14 cellular contexts compared by ENCODE assay signal in the genomic region with DNA sequence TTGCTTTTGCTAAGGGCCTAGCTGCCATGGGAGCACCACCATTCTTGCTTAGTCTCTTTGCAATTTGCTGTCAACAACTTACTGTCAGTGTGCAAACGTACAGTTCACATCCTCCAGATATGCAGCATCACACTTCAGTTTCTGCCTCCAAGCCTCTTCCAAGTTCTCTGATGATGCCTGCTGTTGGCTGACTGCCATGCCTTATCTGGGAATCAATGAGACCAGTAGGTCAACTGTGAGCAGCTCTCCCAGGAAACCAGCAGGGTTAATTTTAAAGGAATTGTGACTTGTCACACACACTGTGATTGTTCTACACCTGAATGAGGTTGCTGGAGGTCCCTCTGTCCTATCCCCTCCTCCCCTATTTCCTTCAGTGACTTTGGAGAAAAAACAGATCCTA. TPM values are rescaled to one million over a fixed set of nuclear protein-coding genes. Genes with fewer than 3 reads are reported as not detected.
DNase-seq lines count a peak whose midpoint lies in the region; ATAC-seq and TF ChIP-seq lines count a peak whose summit lies in the region.
"Had no signal": no experiment of that assay in that cellular context is flagged by ENCODE, and none has a peak within 500 bp of the region (broad histone marks: within the 10 kb centered on the region; RNA-seq: fewer than 3 reads in every experiment).

No MANE protein-coding gene starts in this region.

- DNase-seq in T-helper 1 cell (no peak), SJCRH30 (peak; percentile 73 to 74), fibroblast of mammary gland (ENCODE audit: low read depth) (peak; percentile 60), COLO668 (lab: John Stamatoyannopoulos, UW; ENCODE audit: unreplicated experiment) (no peak), cardiac septum (ENCODE audit: low spot score) (no peak)
- no peak for DNase-seq in activated CD4-positive, alpha-beta memory T cell treated with anti-CD3 and anti-CD28 coated beads for 36 hours
- DNase-seq: activated effector memory CD4-positive, alpha-beta T cell treated with anti-CD3 and anti-CD28 coated beads, Interleukin-2, amount 50 U/mL, for 16 hours; naive thymus-derived CD4-positive, alpha-beta T cell; NCI-H1694 had no signal

- no peak overlapping the region for H3K27ac ChIP-seq in SJCRH30

- H3K4me1 ChIP-seq in SJCRH30 = peaks cover 27% of the 10 kb centered on the region

- H3K9me3 ChIP-seq in SJCRH30 (replicated peaks) = no peaks in the 10 kb centered on the region

- H3K4me3 ChIP-seq in SJCRH30 (no peak overlapping the region), fibroblast of mammary gland (ENCODE audit: control insufficient read depth, low read depth, low read length) (no peak overlapping the region)
- H3K4me3 ChIP-seq: smooth muscle cell had no signal

- CTCF ChIA-PET in activated CD4-positive, alpha-beta memory T cell treated with anti-CD3 and anti-CD28 coated beads for 36 hours (lab: Charles Lee) = interaction anchor here (0.5 kb wide), 1 partner anchor 233 kb away, joined by 3 read pairs; no protein-coding TSS in a partner anchor

- TF ChIP-seq CTCF in fibroblast of mammary gland (conservative IDR thresholded peaks at IDR 0.05; ENCODE audit: control insufficient read depth, insufficient read depth, low read depth, low read length) = no peak

- no peaks in the 10 kb centered on the region for H3K27me3 Mint-ChIP-seq in T-helper 1 cell treated with Interleukin-12 subunit alpha and Interleukin-12 subunit beta and Interleukin-4 antibody, amounts not matched to agents 30 μg/mL and 1 μg/mL, for 36 hours (ENCODE audit: low read depth)
- H3K27me3 Mint-ChIP-seq in activated CD4-positive, alpha-beta memory T cell treated with anti-CD3 and anti-CD28 coated beads for 36 hours = no peaks in the 10 kb centered on the region
- H3K27me3 Mint-ChIP-seq: B cell; dendritic cell treated with granulocyte-macrophage colony-stimulating factor and Interleukin-4, amounts not matched to agents 40 ng/mL and 50 ng/mL, for 4 days; naive thymus-derived CD4-positive, alpha-beta T cell had no signal

- intact Hi-C loops in activated CD4-positive, alpha-beta memory T cell treated with anti-CD3 and anti-CD28 coated beads for 36 hours (cut with micrococcal nuclease) = no loop called here
- intact Hi-C loops in cardiac septum (cut with DNase I) = no loop called here

- peak overlapping the region; percentile 18 for H3K27ac Mint-ChIP-seq in T-helper 1 cell treated with Interleukin-12 subunit alpha and Interleukin-12 subunit beta and Interleukin-4 antibody, amounts not matched to agents 30 μg/mL and 1 μg/mL, for 36 hours
- no peak overlapping the region for H3K27ac Mint-ChIP-seq in activated CD4-positive, alpha-beta memory T cell treated with anti-CD3 and anti-CD28 coated beads for 36 hours
- H3K27ac Mint-ChIP-seq: B cell; dendritic cell treated with granulocyte-macrophage colony-stimulating factor and Interleukin-4, amounts not matched to agents 40 ng/mL and 50 ng/mL, for 4 days; naive thymus-derived CD4-positive, alpha-beta T cell had no signal

- no peaks in the 10 kb centered on the region for H3K36me3 ChIP-seq in SJCRH30

- no peaks in the 10 kb centered on the region for H3K9me3 Mint-ChIP-seq in T-helper 1 cell treated with Interleukin-12 subunit alpha and Interleukin-12 subunit beta and Interleukin-4 antibody, amounts not matched to agents 30 μg/mL and 1 μg/mL, for 36 hours
- H3K9me3 Mint-ChIP-seq in activated CD4-positive, alpha-beta memory T cell treated with anti-CD3 and anti-CD28 coated beads for 36 hours = no peaks in the 10 kb centered on the region
- H3K9me3 Mint-ChIP-seq: dendritic cell treated with granulocyte-macrophage colony-stimulating factor and Interleukin-4, amounts not matched to agents 40 ng/mL and 50 ng/mL, for 4 days had no signal

- peaks cover 22% of the 10 kb centered on the region for H3K4me1 Mint-ChIP-seq in T-helper 1 cell treated with Interleukin-12 subunit alpha and Interleukin-12 subunit beta and Interleukin-4 antibody, amounts not matched to agents 30 μg/mL and 1 μg/mL, for 36 hours (ENCODE audit: low read depth)
- H3K4me1 Mint-ChIP-seq in activated CD4-positive, alpha-beta memory T cell treated with anti-CD3 and anti-CD28 coated beads for 36 hours (ENCODE audit: low read depth) = peaks cover 37% of the 10 kb centered on the region

- no peak for ATAC-seq in HG03045 (IDR thresholded peaks at IDR 0.05; ENCODE audit: unreplicated experiment)
- ATAC-seq: naive thymus-derived CD4-positive, alpha-beta T cell had no signal

- POLR2A ChIA-PET in activated CD4-positive, alpha-beta memory T cell treated with anti-CD3 and anti-CD28 coated beads for 36 hours (lab: Charles Lee) = no interaction called here

- H3K4me3 Mint-ChIP-seq in T-helper 1 cell treated with Interleukin-12 subunit alpha and Interleukin-12 subunit beta and Interleukin-4 antibody, amounts not matched to agents 30 μg/mL and 1 μg/mL, for 36 hours = no peak overlapping the region
- no peak overlapping the region for H3K4me3 Mint-ChIP-seq in activated CD4-positive, alpha-beta memory T cell treated with anti-CD3 and anti-CD28 coated beads for 36 hours
- H3K4me3 Mint-ChIP-seq: B cell; dendritic cell treated with granulocyte-macrophage colony-stimulating factor and Interleukin-4, amounts not matched to agents 40 ng/mL and 50 ng/mL, for 4 days; naive thymus-derived CD4-positive, alpha-beta T cell had no signal

- H3K36me3 Mint-ChIP-seq in T-helper 1 cell treated with Interleukin-12 subunit alpha and Interleukin-12 subunit beta and Interleukin-4 antibody, amounts not matched to agents 30 μg/mL and 1 μg/mL, for 36 hours (ENCODE audit: low read depth) = peaks cover 21% of the 10 kb centered on the region
- H3K36me3 Mint-ChIP-seq in activated CD4-positive, alpha-beta memory T cell treated with anti-CD3 and anti-CD28 coated beads for 36 hours = peaks cover 2% of the 10 kb centered on the region

- no peaks in the 10 kb centered on the region for H3K27me3 ChIP-seq in SJCRH30

RNA-seq across cellular contexts. Expression of gene COPB1, which starts 56.0 kb away (rescaled TPM):
- 188 and 195 TPM in 2 replicates for total RNA-seq in SJCRH30 (2014; rRNA removed; shearing (Covaris generic))
- 100 to 1,000 TPM; 107 to 108 TPM for total RNA-seq in activated CD4-positive, alpha-beta memory T cell treated with anti-CD3 and anti-CD28 coated beads for 36 hours
- total RNA-seq in cardiac septum = 61.4 TPM

Comparison
In these comparisons a context has a peak if more than half of its experiments do, and no peak if none do; other contexts are left out.
1. DNase-seq: peak in SJCRH30 (2 of 2) and fibroblast of mammary gland (single experiment); none in T-helper 1 cell (0 of 5), COLO668 (single experiment), activated CD4-positive, alpha-beta memory T cell treated with anti-CD3 and anti-CD28 coated beads for 36 hours (single experiment) and cardiac septum (single experiment).